11 cellular contexts compared by ENCODE assay signal in genomic region chr10:70594161-70594560, GRCh38. TPM values are rescaled to one million over a fixed set of nuclear protein-coding genes. Genes with fewer than 3 reads are reported as not detected.
DNase-seq lines count a peak whose midpoint lies in the region; ATAC-seq lines count a peak whose summit lies in the region.
"Had no signal": no experiment of that assay in that cellular context is flagged by ENCODE, and none has a peak within 500 bp of the region (broad histone marks: within the 10 kb centered on the region; RNA-seq: fewer than 3 reads in every experiment).

No MANE protein-coding gene starts in this region.

- H3K9me3 Mint-ChIP-seq in activated T-cell treated with anti-CD3 and anti-CD28 coated beads, Interleukin-2, amount 50 U/mL, for 24 hours = no peaks in the 10 kb centered on the region
- no peaks in the 10 kb centered on the region for H3K9me3 Mint-ChIP-seq in immature natural killer cell
- H3K9me3 Mint-ChIP-seq: GM23338 had no signal

- H3K4me1 Mint-ChIP-seq in activated T-cell treated with anti-CD3 and anti-CD28 coated beads, Interleukin-2, amount 50 U/mL, for 24 hours (ENCODE audit: low read depth) = peaks cover 45% of the 10 kb centered on the region
- peaks cover 92 to 100% of the 10 kb centered on the region in 2 donors for H3K4me1 Mint-ChIP-seq in immature natural killer cell

- no peak overlapping the region for H3K27ac Mint-ChIP-seq in activated T-cell treated with anti-CD3 and anti-CD28 coated beads, Interleukin-2, amount 50 U/mL, for 24 hours
- peak overlapping the region; percentile 77 to 100 (median 96) for H3K27ac Mint-ChIP-seq in immature natural killer cell
- H3K27ac Mint-ChIP-seq: GM23338 had no signal

- DNase-seq in activated T-cell treated with anti-CD3 and anti-CD28 coated beads, Interleukin-2, amount 50 U/mL, for 48 hours = peak; percentile 17 to 18
- DNase-seq in activated T-cell treated with anti-CD3 and anti-CD28 coated beads, Interleukin-2, amount 50 U/mL, for 24 hours = no peak
- peak; percentile 44 for DNase-seq in activated CD8-positive, alpha-beta memory T cell treated with anti-CD3 and anti-CD28 coated beads, Interleukin-2, amount 50 U/mL, for 48 hours
- peak; percentile 49 to 61 (median 51) for DNase-seq in immature natural killer cell
- peak; percentile 14 for DNase-seq in stimulated activated naive CD8-positive, alpha-beta T cell treated with anti-CD3 and anti-CD28 coated beads, Interleukin-15, Interleukin-2, amounts not matched to agents 100 U/mL and 50 U/mL, for 24 hours
- DNase-seq in NK-92 (lab: John Stamatoyannopoulos, UW; ENCODE audit: unreplicated experiment) = no peak
- DNase-seq in inferior parietal cortex (ENCODE audit: extremely low spot score) = no peak
- DNase-seq: DMS53, NCI-H524 had no signal

- peaks cover 31% of the 10 kb centered on the region for H3K36me3 Mint-ChIP-seq in activated T-cell treated with anti-CD3 and anti-CD28 coated beads, Interleukin-2, amount 50 U/mL, for 24 hours (ENCODE audit: low read depth)
- peaks cover 35 to 49% (median 36%) of the 10 kb centered on the region in 3 donors for H3K36me3 Mint-ChIP-seq in immature natural killer cell

- ATAC-seq in stimulated activated naive CD8-positive, alpha-beta T cell treated with anti-CD3 and anti-CD28 coated beads, Interleukin-15, Interleukin-2, amounts not matched to agents 100 U/mL and 50 U/mL, for 24 hours = peak; percentile 40
- ATAC-seq in HG03175 (IDR thresholded peaks at IDR 0.05; ENCODE audit: unreplicated experiment) = no peak

- peaks cover 8% of the 10 kb centered on the region for H3K27me3 Mint-ChIP-seq in activated T-cell treated with anti-CD3 and anti-CD28 coated beads, Interleukin-2, amount 50 U/mL, for 24 hours
- H3K27me3 Mint-ChIP-seq in immature natural killer cell (ENCODE audit: low read depth in 3 of 3) = peaks cover 4 to 51% (median 32%) of the 10 kb centered on the region in 3 donors

- H3K4me3 Mint-ChIP-seq in activated T-cell treated with anti-CD3 and anti-CD28 coated beads, Interleukin-2, amount 50 U/mL, for 24 hours = no peak overlapping the region
- H3K4me3 Mint-ChIP-seq in immature natural killer cell = peak overlapping the region; percentile 99 to 100 (median 100)
- H3K4me3 Mint-ChIP-seq: GM23338 had no signal

RNA-seq across cellular contexts. Expression of gene PRF1, which starts 8.4 kb away (rescaled TPM):
- 1,000 to 10,000 TPM; 4,156 to 6,150 (median 5,696) TPM for polyA plus RNA-seq in immature natural killer cell

Comparison
In these comparisons a context has a peak if more than half of its experiments do, and no peak if none do; other contexts are left out.
1. DNase-seq: peak in activated T-cell treated with anti-CD3 and anti-CD28 coated beads, Interleukin-2, amount 50 U/mL, for 48 hours (2 of 2), activated CD8-positive, alpha-beta memory T cell treated with anti-CD3 and anti-CD28 coated beads, Interleukin-2, amount 50 U/mL, for 48 hours (single experiment), immature natural killer cell (3 of 3) and stimulated activated naive CD8-positive, alpha-beta T cell treated with anti-CD3 and anti-CD28 coated beads, Interleukin-15, Interleukin-2, amounts not matched to agents 100 U/mL and 50 U/mL, for 24 hours (single experiment); none in activated T-cell treated with anti-CD3 and anti-CD28 coated beads, Interleukin-2, amount 50 U/mL, for 24 hours (single experiment), NK-92 (single experiment) and inferior parietal cortex (single experiment).